8 cellular contexts compared by ENCODE assay signal in genomic region chr1:70221241-70222077, GRCh38. TPM values are rescaled to one million over a fixed set of nuclear protein-coding genes. Genes with fewer than 3 reads are reported as not detected.
DNase-seq lines count a peak whose midpoint lies in the region; ATAC-seq, FAIRE-seq and TF ChIP-seq lines count a peak whose summit lies in the region.

Gene SRSF11, plus strand, starts transcription at chr1:70221380. Its CDS starts 257 bp downstream, at chr1:70221637.

- TF ChIP-seq RAD21 in HepG2 (CRISPR knock-in tag; IDR thresholded peaks at IDR 0.05), result peak; percentile 36; the same call in 1 of the 2 replicates

- peak within 1 kb of the TSS; percentile 96 for H3K9ac ChIP-seq in HepG2 (ENCODE audit: insufficient read depth, low read depth, low read length)

- in situ Hi-C loops in HepG2 (cut with HindIII; ENCODE audit: extremely low pct_ligation_motif_present, low pct_unique_long_range_greater_than_20kb), result no loop called here

- intact Hi-C loops in HepG2 (cut with micrococcal nuclease; ENCODE audit: unreplicated experiment), result loop anchor here (1.0 to 5.0 kb wide), 3 partner anchors 16 to 191 kb away; partner anchors contain the start of genes CTH and LRRC40

- ATAC-seq in GM19328 (IDR thresholded peaks at IDR 0.05; ENCODE audit: unreplicated experiment), result peak; percentile 96
- peak; percentile 90 for ATAC-seq in HG03520 (IDR thresholded peaks at IDR 0.05; ENCODE audit: unreplicated experiment)
- peak; percentile 97 for ATAC-seq in HepG2

- TF ChIP-seq EP300 in HepG2 (IDR thresholded peaks at IDR 0.05; ENCODE audit: low read depth in 2 of 2, low read length in 2 of 2) (no peak), HepG2 (CRISPR knock-in tag; IDR thresholded peaks at IDR 0.05; ENCODE audit: borderline replicate concordance) (no peak; the same call in 1 of the 2 replicates)

- no peaks in the 10 kb centered on the region for H3K9me3 ChIP-seq in HepG2 (ENCODE audit: low read length)

- H3K79me2 ChIP-seq in HepG2 (ENCODE audit: insufficient read depth, low read length), result peaks cover 93% of the 10 kb centered on the region

- peak within 1 kb of the TSS; percentile 87 for H3K4me2 ChIP-seq in HepG2 (ENCODE audit: low read depth, low read length)

- WGBS in HepG2 (ENCODE audit: low lambda C conversion rate), result 1% methylated on average over 45 of the region's 70 CpGs

- TSS peak; percentile 43 for BruUV-seq in HepG2 (replicated peaks; lab: Mats Ljungman, UMichigan)

- no peak within 1 kb of the TSS for H2AFZ ChIP-seq in HepG2 (ENCODE audit: low read length)

- POLR2A ChIA-PET in HepG2 (lab: Yijun Ruan, JAX), result interaction anchor here (1.0 to 2.5 kb wide), 8 partner anchors 11 to 190 kb away, joined by 4 to 41 read pairs (median 8); partner anchors contain the start of genes ANKRD13C, CTH and LRRC40

- peaks cover 37% of the 10 kb centered on the region for H3K4me1 ChIP-seq in HepG2 (ENCODE audit: insufficient read depth, low read length)

- peak; percentile 73 to 96 (median 92) for DNase-seq in C1 segment of cervical spinal cord (lab: John Stamatoyannopoulos, UW)
- peak; percentile 95 for DNase-seq in NCI-H69 (lab: John Stamatoyannopoulos, UW)
- peak; percentile 93 to 96 for DNase-seq in activated CD4-positive, alpha-beta T cell treated with anti-CD3 and anti-CD28 coated beads, Interleukin-2, amount 50 U/mL, for 24 hours (ENCODE audit: low read depth in 1 of 2, low spot score in 1 of 2)
- DNase-seq in dermis blood vessel endothelial cell, result peak; percentile 97
- DNase-seq in HepG2 (ENCODE audit: low spot score), result peak; percentile 85
- DNase-seq in stimulated activated CD4-positive, alpha-beta T cell treated with anti-CD3 and anti-CD28 coated beads, Interleukin-4, amount 100 ng/mL, for 1 hour, result peak; percentile 99

- peak; percentile 69 to 81 for TF ChIP-seq POLR2A in HepG2 (IDR thresholded peaks at IDR 0.05; ENCODE audit: insufficient read depth in 1 of 2, low read depth in 2 of 2, low read length in 2 of 2)

- FAIRE-seq in HepG2 (lab: Jason Lieb, UNC), result no peak

- CTCF ChIA-PET in HepG2 (lab: Yijun Ruan, JAX; ENCODE audit: low intra/inter-chr PET ratio, low total read pairs), result no interaction called here

- H3K4me3 ChIP-seq in HepG2 (replicated peaks in 1 of 3; ENCODE audit: insufficient read depth in 1 of 3, low read depth in 2 of 3, low read length in 3 of 3), result peak within 1 kb of the TSS; percentile 82 to 97 (median 91)

- H3K27me3 ChIP-seq in HepG2 (ENCODE audit: control insufficient read depth in 1 of 2, insufficient read depth in 2 of 2, low read length in 2 of 2), result no peaks in the 10 kb centered on the region; a peak in 1 of 5 replicates

- H3K27ac ChIP-seq in HepG2 (ENCODE audit: extremely low read length, insufficient read depth, low read length), result peak within 1 kb of the TSS; percentile 97

- H3K36me3 ChIP-seq in HepG2 (replicated peaks in 1 of 2; ENCODE audit: control insufficient read depth in 1 of 2, insufficient read depth in 2 of 2, low read length in 2 of 2), result peaks cover 1 to 20% of the 10 kb centered on the region in 2 experiments; a peak in 3 of 5 replicates

- TF ChIP-seq CTCF in HepG2 (CRISPR knock-in tag; IDR thresholded peaks at IDR 0.05), result no peak

- peaks cover 27% of the 10 kb centered on the region for H4K20me1 ChIP-seq in HepG2 (ENCODE audit: insufficient read depth, low read length)

TF ChIP-seq in HepG2, 621 proteins besides CTCF, POLR2A, EP300 and RAD21 (continues in another document):
- peak; percentile 96 for TF ChIP-seq KMT2A (CRISPR knock-in tag; IDR thresholded peaks at IDR 0.05)
- TF ChIP-seq, protein P1, sequence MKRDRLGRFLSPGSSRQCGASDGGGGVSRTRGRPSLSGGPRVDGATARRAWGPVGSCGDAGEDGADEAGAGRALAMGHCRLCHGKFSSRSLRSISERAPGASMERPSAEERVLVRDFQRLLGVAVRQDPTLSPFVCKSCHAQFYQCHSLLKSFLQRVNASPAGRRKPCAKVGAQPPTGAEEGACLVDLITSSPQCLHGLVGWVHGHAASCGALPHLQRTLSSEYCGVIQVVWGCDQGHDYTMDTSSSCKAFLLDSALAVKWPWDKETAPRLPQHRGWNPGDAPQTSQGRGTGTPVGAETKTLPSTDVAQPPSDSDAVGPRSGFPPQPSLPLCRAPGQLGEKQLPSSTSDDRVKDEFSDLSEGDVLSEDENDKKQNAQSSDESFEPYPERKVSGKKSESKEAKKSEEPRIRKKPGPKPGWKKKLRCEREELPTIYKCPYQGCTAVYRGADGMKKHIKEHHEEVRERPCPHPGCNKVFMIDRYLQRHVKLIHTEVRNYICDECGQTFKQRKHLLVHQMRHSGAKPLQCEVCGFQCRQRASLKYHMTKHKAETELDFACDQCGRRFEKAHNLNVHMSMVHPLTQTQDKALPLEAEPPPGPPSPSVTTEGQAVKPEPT (CRISPR knock-in tag; IDR thresholded peaks at IDR 0.05; ENCODE audit: low read depth), result no peak
- peak; percentile 90; the same call in 1 of the 3 replicates for TF ChIP-seq MXI1 (IDR thresholded peaks at IDR 0.05; ENCODE audit: borderline replicate concordance, low read depth, low read length)
- TF ChIP-seq SIN3A (IDR thresholded peaks at IDR 0.05; ENCODE audit: borderline replicate concordance, low read depth, low read length), result peak; percentile 31; the same call in 1 of the 2 replicates
- peak; percentile 80; the same call in 1 of the 2 replicates for TF ChIP-seq HOXA3 (CRISPR knock-in tag; IDR thresholded peaks at IDR 0.05)
- TF ChIP-seq, protein P2, sequence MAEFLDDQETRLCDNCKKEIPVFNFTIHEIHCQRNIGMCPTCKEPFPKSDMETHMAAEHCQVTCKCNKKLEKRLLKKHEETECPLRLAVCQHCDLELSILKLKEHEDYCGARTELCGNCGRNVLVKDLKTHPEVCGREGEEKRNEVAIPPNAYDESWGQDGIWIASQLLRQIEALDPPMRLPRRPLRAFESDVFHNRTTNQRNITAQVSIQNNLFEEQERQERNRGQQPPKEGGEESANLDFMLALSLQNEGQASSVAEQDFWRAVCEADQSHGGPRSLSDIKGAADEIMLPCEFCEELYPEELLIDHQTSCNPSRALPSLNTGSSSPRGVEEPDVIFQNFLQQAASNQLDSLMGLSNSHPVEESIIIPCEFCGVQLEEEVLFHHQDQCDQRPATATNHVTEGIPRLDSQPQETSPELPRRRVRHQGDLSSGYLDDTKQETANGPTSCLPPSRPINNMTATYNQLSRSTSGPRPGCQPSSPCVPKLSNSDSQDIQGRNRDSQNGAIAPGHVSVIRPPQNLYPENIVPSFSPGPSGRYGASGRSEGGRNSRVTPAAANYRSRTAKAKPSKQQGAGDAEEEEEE (CRISPR knock-in tag; IDR thresholded peaks at IDR 0.05; ENCODE audit: borderline replicate concordance), result no peak
- TF ChIP-seq WIZ (CRISPR knock-in tag; IDR thresholded peaks at IDR 0.05), result peak; percentile 40; the same call in 1 of the 2 replicates
- peak; percentile 94 for TF ChIP-seq ZMYM4 (CRISPR knock-in tag; IDR thresholded peaks at IDR 0.05)
- TF ChIP-seq ZSCAN21 (CRISPR knock-in tag; IDR thresholded peaks at IDR 0.05; ENCODE audit: borderline replicate concordance), result peak; percentile 78; the same call in 1 of the 2 replicates
- no peak for TF ChIP-seq ATF1 (CRISPR knock-in tag; IDR thresholded peaks at IDR 0.05)
- TF ChIP-seq ZFP37 (CRISPR knock-in tag; IDR thresholded peaks at IDR 0.05; ENCODE audit: borderline replicate concordance), result peak; percentile 42; the same call in 1 of the 2 replicates
- TF ChIP-seq ZSCAN31 (CRISPR knock-in tag; IDR thresholded peaks at IDR 0.05; ENCODE audit: low read depth), result peak; percentile 60; the same call in 1 of the 2 replicates
- peak; percentile 57; the same call in 1 of the 2 replicates for TF ChIP-seq ZNF792 (CRISPR knock-in tag; IDR thresholded peaks at IDR 0.05)
- TF ChIP-seq ZEB1 (IDR thresholded peaks at IDR 0.05; ENCODE audit: insufficient replicate concordance, low read depth), result no peak
- TF ChIP-seq LCORL (IDR thresholded peaks at IDR 0.05), result no peak
- 0 out of 2 replicates have a peak, but pooled peaks have one; percentile 32 for TF ChIP-seq LCORL (CRISPR knock-in tag; IDR thresholded peaks at IDR 0.05)

RNA-seq across cellular contexts. Expression of gene SRSF11, which starts in this region (rescaled TPM):
- total RNA-seq in dermis blood vessel endothelial cell, result 116 and 121 TPM in 2 replicates
- total RNA-seq in HepG2 (2016; rRNA removed; fragmentation: Illumina TruSeq; extraction: Trizol), result 104 and 118 TPM in 2 replicates
- total RNA-seq in HepG2 (2016; cell fraction: cytosol; rRNA removed; fragmentation: Illumina TruSeq; extraction: Trizol; ENCODE audit: low read depth), result 16.2 and 19.1 TPM in 2 replicates
- total RNA-seq in HepG2 (2016; cell fraction: insoluble cytoplasmic fraction; rRNA removed; fragmentation: Illumina TruSeq; extraction: Trizol), result 95.0 and 121 TPM in 2 replicates
- 28.8 and 33.7 TPM in 2 replicates for total RNA-seq in HepG2 (2016; cell fraction: membrane; rRNA removed; fragmentation: Illumina TruSeq; extraction: Trizol)
- 297 and 316 TPM in 2 replicates for total RNA-seq in HepG2 (2016; cell fraction: nucleus; rRNA removed; fragmentation: Illumina TruSeq; extraction: Trizol)
- 330 and 381 TPM in 2 replicates for polyA plus RNA-seq in HepG2 (2011; rRNA removed)
- 89.8 and 90.5 TPM in 2 replicates for polyA plus RNA-seq in HepG2 (2011; cell fraction: cytosol; rRNA removed)
- polyA plus RNA-seq in HepG2 (2011; cell fraction: nucleus; rRNA removed), result 956 and 974 TPM in 2 replicates
- polyA plus RNA-seq in HepG2 (2012), result 143 and 191 TPM in 2 replicates
- 7.5 and 9.6 TPM in 2 replicates for polyA plus RNA-seq in HepG2 (2016; cell fraction: cytosol; fragmentation: Illumina TruSeq; extraction: Trizol; ENCODE audit: low read depth)
- 116 and 122 TPM in 2 replicates for polyA plus RNA-seq in HepG2 (2016; cell fraction: insoluble cytoplasmic fraction; fragmentation: Illumina TruSeq; extraction: Trizol; ENCODE audit: low read depth)
- polyA plus RNA-seq in HepG2 (2016; cell fraction: membrane; fragmentation: Illumina TruSeq; extraction: Trizol; ENCODE audit: low read depth), result 14.3 and 17.1 TPM in 2 replicates
- polyA plus RNA-seq in HepG2 (2016; cell fraction: nucleus; fragmentation: Illumina TruSeq; extraction: Trizol; ENCODE audit: insufficient read depth, low read depth), result 818 and 829 TPM in 2 replicates
- polyA minus RNA-seq in HepG2 (2011; rRNA and poly(A)+ RNA removed; ENCODE audit: low replicate concordance), result 353 and 396 TPM in 2 replicates
- polyA minus RNA-seq in HepG2 (2011; cell fraction: cytosol; rRNA and poly(A)+ RNA removed), result 60.7 and 64.4 TPM in 2 replicates
- 711 and 766 TPM in 2 replicates for polyA minus RNA-seq in HepG2 (2011; cell fraction: nucleus; rRNA and poly(A)+ RNA removed)

Comparison
In these comparisons a context has a peak if more than half of its experiments do, and no peak if none do; other contexts are left out.
1. Peak in every context shown above with its lines: DNase-seq, ATAC-seq, H3K4me3 ChIP-seq and H3K27ac ChIP-seq.